Comparison of ENCODE assay signal across 1 cellular context in genomic region chr5:32960340-32961065, GRCh38.
TF ChIP-seq lines count a peak whose summit lies in the region.

No MANE protein-coding gene starts in this region.

TF ChIP-seq in IMR-90, 13 proteins besides CTCF, POLR2A, EP300 and RAD21:
- TF ChIP-seq ELK1 (IDR thresholded peaks at IDR 0.05; ENCODE audit: borderline replicate concordance, low read depth, low read length) (no peak), USF2 (IDR thresholded peaks at IDR 0.05; ENCODE audit: low read depth, low read length) (no peak)
TF ChIP-seq in IMR-90: peak in this region for 0.
